ENCODE assay signal across 10 cellular contexts in genomic region chr14:52550661-52551060, GRCh38. TPM values are rescaled to one million over a fixed set of nuclear protein-coding genes. Genes with fewer than 3 reads are reported as not detected.
DNase-seq lines count a peak whose midpoint lies in the region; ATAC-seq, FAIRE-seq and TF ChIP-seq lines count a peak whose summit lies in the region.
"Had no signal": no experiment of that assay in that cellular context is flagged by ENCODE, and none has a peak within 500 bp of the region (broad histone marks: within the 10 kb centered on the region; RNA-seq: fewer than 3 reads in every experiment).

No MANE protein-coding gene starts in this region.

- H3K9me3 Mint-ChIP-seq in WTC11, result no peaks in the 10 kb centered on the region

- TF ChIP-seq EP300 in HepG2 (IDR thresholded peaks at IDR 0.05; ENCODE audit: low read depth in 2 of 2, low read length in 2 of 2) (no peak), HepG2 (CRISPR knock-in tag; IDR thresholded peaks at IDR 0.05; ENCODE audit: borderline replicate concordance) (no peak)

- peaks cover 23% of the 10 kb centered on the region for H3K4me1 Mint-ChIP-seq in WTC11

- TF ChIP-seq RAD21 in HepG2 (CRISPR knock-in tag; IDR thresholded peaks at IDR 0.05), result no peak

- CTCF ChIA-PET in HepG2 (lab: Yijun Ruan, JAX; ENCODE audit: low intra/inter-chr PET ratio, low total read pairs), result no interaction called here
- CTCF ChIA-PET in WTC11 (lab: Charles Lee), result no interaction called here

- no peak overlapping the region for H3K27ac Mint-ChIP-seq in WTC11

- no peaks in the 10 kb centered on the region for H3K9me1 ChIP-seq in keratinocyte (ENCODE audit: control insufficient read depth, extremely low read depth, insufficient read depth, low read length)

- TF ChIP-seq CTCF in HepG2 (CRISPR knock-in tag; IDR thresholded peaks at IDR 0.05) (no peak), right lobe of liver (IDR thresholded peaks at IDR 0.05) (no peak), WTC11 (IDR thresholded peaks at IDR 0.05) (no peak), keratinocyte (optimal IDR thresholded peaks at IDR 0.05 in 1 of 3, IDR thresholded peaks at IDR 0.05 in 1 of 3, conservative IDR thresholded peaks at IDR 0.05 in 1 of 3; ENCODE audit: extremely low read depth in 1 of 3, insufficient read depth in 2 of 3, low read length in 3 of 3) (no peak), left lung (IDR thresholded peaks at IDR 0.05) (no peak), GM13977 (IDR thresholded peaks at IDR 0.05; ENCODE audit: extremely low read depth, insufficient read depth, missing control alignments) (no peak)

- no peaks in the 10 kb centered on the region for H3K36me3 ChIP-seq in HepG2 (replicated peaks in 1 of 2; ENCODE audit: control insufficient read depth in 1 of 2, insufficient read depth in 2 of 2, low read length in 2 of 2)
- H3K36me3 ChIP-seq in right lobe of liver, result no peaks in the 10 kb centered on the region
- no peaks in the 10 kb centered on the region for H3K36me3 ChIP-seq in keratinocyte (ENCODE audit: control insufficient read depth in 2 of 2, extremely low read depth in 1 of 2, insufficient read depth in 2 of 2, low read length in 2 of 2)
- H3K36me3 ChIP-seq in left lung, result no peaks in the 10 kb centered on the region
- H3K36me3 ChIP-seq: WERI-Rb-1 had no signal

- BruUV-seq in HepG2 (replicated peaks; lab: Mats Ljungman, UMichigan), result no TSS peak

- in situ Hi-C loops in HepG2 (cut with HindIII; ENCODE audit: extremely low pct_ligation_motif_present, low pct_unique_long_range_greater_than_20kb) (no loop called here), GM13977 (cut with MboI; ENCODE audit: low pct_unique_long_range_greater_than_20kb, low sequenced_read_pairs, unreplicated experiment) (no loop called here)

- H2AFZ ChIP-seq in HepG2 (ENCODE audit: low read length), result no peak overlapping the region
- H2AFZ ChIP-seq in keratinocyte (ENCODE audit: control insufficient read depth, low read length), result no peak overlapping the region

- no peak overlapping the region for H3K27ac ChIP-seq in HepG2 (ENCODE audit: extremely low read length, insufficient read depth, low read length)
- no peak overlapping the region for H3K27ac ChIP-seq in right lobe of liver
- H3K27ac ChIP-seq in keratinocyte (ENCODE audit: control insufficient read depth, insufficient read depth, low read length), result no peak overlapping the region
- no peak overlapping the region for H3K27ac ChIP-seq in left lung
- H3K27ac ChIP-seq: WERI-Rb-1 had no signal

- FAIRE-seq in HepG2 (lab: Jason Lieb, UNC) (no peak), keratinocyte (lab: Jason Lieb, UNC) (no peak)
- FAIRE-seq: RCC 7860 had no signal

- H3K4me3 ChIP-seq in HepG2 (replicated peaks in 1 of 3; ENCODE audit: insufficient read depth in 1 of 3, low read depth in 2 of 3, low read length in 3 of 3), result peak overlapping the region; percentile 66 to 82 (median 71)
- H3K4me3 ChIP-seq in right lobe of liver, result no peak overlapping the region
- no peak overlapping the region for H3K4me3 ChIP-seq in keratinocyte (ENCODE audit: control insufficient read depth in 2 of 3, extremely low read depth in 1 of 3, insufficient read depth in 2 of 3, low read depth in 1 of 3, low read length in 3 of 3)
- no peak overlapping the region for H3K4me3 ChIP-seq in left lung

- POLR2A ChIA-PET in HepG2 (lab: Yijun Ruan, JAX) (no interaction called here), WTC11 (lab: Charles Lee) (interaction anchor here (2.8 kb wide), 1 partner anchor 145 kb away, joined by 12 read pairs; the partner anchor contains the start of gene ERO1A)

- peaks cover 38% of the 10 kb centered on the region for H3K4me1 ChIP-seq in HepG2 (ENCODE audit: insufficient read depth, low read length)
- peaks cover 0 to 8% (median 0%) of the 10 kb centered on the region in 4 donors for H3K4me1 ChIP-seq in right lobe of liver
- H3K4me1 ChIP-seq in keratinocyte (ENCODE audit: control insufficient read depth, extremely low read depth, insufficient read depth, low read length), result peaks cover 12% of the 10 kb centered on the region
- H3K4me1 ChIP-seq in left lung, result peaks cover 0 to 29% of the 10 kb centered on the region in 2 donors

- H3K9ac ChIP-seq in HepG2 (ENCODE audit: insufficient read depth, low read depth, low read length) (peak overlapping the region; percentile 71), keratinocyte (ENCODE audit: control insufficient read depth, extremely low read depth, insufficient read depth, low read length) (no peak overlapping the region)

- no peak for ATAC-seq in HepG2
- ATAC-seq in right lobe of liver, result no peak
- ATAC-seq in WTC11, result no peak
- no peak for ATAC-seq in left lung

- no peak for TF ChIP-seq POLR2A in HepG2 (IDR thresholded peaks at IDR 0.05; ENCODE audit: insufficient read depth in 1 of 2, low read depth in 2 of 2, low read length in 2 of 2)
- TF ChIP-seq POLR2A in right lobe of liver (IDR thresholded peaks at IDR 0.05), result no peak

- 79% methylated on average over 3 of the region's 3 CpGs for WGBS in HepG2 (ENCODE audit: low lambda C conversion rate)
- WGBS in right lobe of liver (ENCODE audit: insufficient coverage, low coverage, low lambda C conversion rate, missing lambda C conversion rate), result 96% methylated on average over 3 of the region's 3 CpGs

- H3K27me3 Mint-ChIP-seq in WTC11 (ENCODE audit: low read depth), result peaks cover 12% of the 10 kb centered on the region

- H3K4me2 ChIP-seq in HepG2 (ENCODE audit: low read depth, low read length) (peak overlapping the region; percentile 89), keratinocyte (ENCODE audit: control insufficient read depth, extremely low read depth, insufficient read depth, low read depth, low read length) (peak overlapping the region; percentile 89)

- H3K4me3 Mint-ChIP-seq in WTC11, result peak overlapping the region; percentile 79

- intact Hi-C loops in HepG2 (cut with micrococcal nuclease; ENCODE audit: unreplicated experiment) (loop anchor here (5.0 kb wide), 3 partner anchors 93 to 243 kb away; partner anchors contain the start of gene PSMC6), right lobe of liver (cut with DNase I) (no loop called here), left lung (cut with DNase I) (no loop called here)

- DNase-seq in HepG2 (ENCODE audit: low spot score) (no peak), right lobe of liver (no peak), WTC11 (ENCODE audit: low spot score) (no peak), keratinocyte (ENCODE audit: low read depth, low spot score) (no peak), NCI-H1694 (lab: John Stamatoyannopoulos, UW) (no peak), left lung (no peak), GM13977 (ENCODE audit: low spot score) (no peak), NCI-H2081 treated with DMSO at 0.1 percent for 48 hours (lab: John Stamatoyannopoulos, UW) (no peak)
- DNase-seq: WERI-Rb-1 had no signal

- dilution Hi-C loops in keratinocyte (cut with MboI; ENCODE audit: extremely low pct_ligation_motif_present, low sequenced_read_pairs), result no loop called here

- H4K20me1 ChIP-seq in HepG2 (ENCODE audit: insufficient read depth, low read length) (no peaks in the 10 kb centered on the region), keratinocyte (ENCODE audit: control insufficient read depth, extremely low read depth, insufficient read depth, low read length) (no peaks in the 10 kb centered on the region)

- H3K27me3 ChIP-seq in HepG2 (ENCODE audit: control insufficient read depth in 1 of 2, insufficient read depth in 2 of 2, low read length in 2 of 2) (no peaks in the 10 kb centered on the region; a peak in 1 of 5 replicates), right lobe of liver (no peaks in the 10 kb centered on the region), keratinocyte (ENCODE audit: control insufficient read depth, extremely low read depth, insufficient read depth, low read length) (no peaks in the 10 kb centered on the region), left lung (no peaks in the 10 kb centered on the region)

- no peaks in the 10 kb centered on the region for H3K36me3 Mint-ChIP-seq in WTC11

- H3K79me2 ChIP-seq in HepG2 (ENCODE audit: insufficient read depth, low read length), result peaks cover 8% of the 10 kb centered on the region
- no peaks in the 10 kb centered on the region for H3K79me2 ChIP-seq in keratinocyte (ENCODE audit: control insufficient read depth, insufficient read depth, low read length)

- H3K9me3 ChIP-seq in HepG2 (ENCODE audit: low read length) (no peaks in the 10 kb centered on the region), right lobe of liver (no peaks in the 10 kb centered on the region), keratinocyte (ENCODE audit: control insufficient read depth, low read depth, low read length) (no peaks in the 10 kb centered on the region), left lung (no peaks in the 10 kb centered on the region)

RNA-seq across cellular contexts. Expression of gene TXNDC16, which starts 1.6 kb away (rescaled TPM):
- total RNA-seq in HepG2 (2016; rRNA removed; fragmentation: Illumina TruSeq; extraction: Trizol) (4.3 and 6.2 TPM in 2 replicates), right lobe of liver (1 to 10 TPM; 2.0 to 5.5 (median 4.1) TPM), WTC11 (2021) (10.9 to 11.4 TPM (median 11.3 TPM) in 3 replicates), left lung (1 to 10 TPM; 6.2 TPM)
- total RNA-seq in HepG2 (2016; cell fraction: cytosol; rRNA removed; fragmentation: Illumina TruSeq; extraction: Trizol; ENCODE audit: low read depth), result 8.3 and 8.9 TPM in 2 replicates
- total RNA-seq in HepG2 (2016; cell fraction: insoluble cytoplasmic fraction; rRNA removed; fragmentation: Illumina TruSeq; extraction: Trizol), result 3.5 and 5.6 TPM in 2 replicates
- total RNA-seq in HepG2 (2016; cell fraction: membrane; rRNA removed; fragmentation: Illumina TruSeq; extraction: Trizol), result 4.0 and 4.3 TPM in 2 replicates
- 7.9 and 10.2 TPM in 2 replicates for total RNA-seq in HepG2 (2016; cell fraction: nucleus; rRNA removed; fragmentation: Illumina TruSeq; extraction: Trizol)
- polyA plus RNA-seq in HepG2 (2011; rRNA removed) (3.4 and 4.6 TPM in 2 replicates), keratinocyte (1.2 to 1.9 TPM (median 1.2 TPM) in 3 replicates)
- 1.4 and 2.8 TPM in 2 replicates for polyA plus RNA-seq in HepG2 (2011; cell fraction: cytosol; rRNA removed)
- polyA plus RNA-seq in HepG2 (2011; cell fraction: nucleus; rRNA removed), result 1.7 and 2.1 TPM in 2 replicates
- 3.6 and 5.7 TPM in 2 replicates for polyA plus RNA-seq in HepG2 (2012)
- polyA plus RNA-seq in HepG2 (2016; cell fraction: cytosol; fragmentation: Illumina TruSeq; extraction: Trizol; ENCODE audit: low read depth), result 0.18 and 0.27 TPM in 2 replicates
- polyA plus RNA-seq in HepG2 (2016; cell fraction: insoluble cytoplasmic fraction; fragmentation: Illumina TruSeq; extraction: Trizol; ENCODE audit: low read depth), result 2.6 and 2.9 TPM in 2 replicates
- polyA plus RNA-seq in HepG2 (2016; cell fraction: membrane; fragmentation: Illumina TruSeq; extraction: Trizol; ENCODE audit: low read depth), result 0.63 and 0.66 TPM in 2 replicates
- polyA plus RNA-seq in HepG2 (2016; cell fraction: nucleus; fragmentation: Illumina TruSeq; extraction: Trizol; ENCODE audit: insufficient read depth, low read depth), result 6.9 and 7.2 TPM in 2 replicates
- 5.3 and 6.8 TPM in 2 replicates for polyA minus RNA-seq in HepG2 (2011; rRNA and poly(A)+ RNA removed; ENCODE audit: low replicate concordance)
- polyA minus RNA-seq in HepG2 (2011; cell fraction: cytosol; rRNA and poly(A)+ RNA removed), result 5.2 and 6.2 TPM in 2 replicates
- polyA minus RNA-seq in HepG2 (2011; cell fraction: nucleus; rRNA and poly(A)+ RNA removed), result 8.3 and 11.3 TPM in 2 replicates
- 2.3 TPM for polyA plus RNA-seq in keratinocyte (2011; ENCODE audit: low read depth)
- 0.35 and 0.72 TPM in 2 replicates for polyA plus RNA-seq in keratinocyte (2011; cell fraction: cytosol; rRNA removed)
- 1.1 and 1.7 TPM in 2 replicates for polyA plus RNA-seq in keratinocyte (2011; cell fraction: nucleus; rRNA removed)
- polyA plus RNA-seq in keratinocyte (2012; ENCODE audit: low replicate concordance), result 0.78 and 1.3 TPM in 2 replicates
- 0.66 to 1.2 TPM in 2 of 3 replicates, not detected in the other for polyA minus RNA-seq in keratinocyte
- polyA minus RNA-seq in keratinocyte (2011; cell fraction: cytosol; rRNA and poly(A)+ RNA removed), result 7.1 TPM
- 1.3 and 3.1 TPM in 2 replicates for polyA minus RNA-seq in keratinocyte (2011; cell fraction: nucleus; rRNA and poly(A)+ RNA removed)

RNA-seq across cellular contexts. Expression of gene GPR137C, which starts 2.0 kb away (rescaled TPM):
- total RNA-seq in HepG2 (2016; rRNA removed; fragmentation: Illumina TruSeq; extraction: Trizol) (0.51 TPM in 2 replicates), right lobe of liver (under 1 TPM; 0.18 to 0.51 (median 0.20) TPM), WTC11 (2021) (2.7 to 4.1 TPM (median 4.0 TPM) in 3 replicates), left lung (1 to 10 TPM; 1.8 to 2.0 TPM)
- 0.18 and 0.20 TPM in 2 replicates for total RNA-seq in HepG2 (2016; cell fraction: cytosol; rRNA removed; fragmentation: Illumina TruSeq; extraction: Trizol; ENCODE audit: low read depth)
- total RNA-seq in HepG2 (2016; cell fraction: insoluble cytoplasmic fraction; rRNA removed; fragmentation: Illumina TruSeq; extraction: Trizol), result 0.70 and 0.78 TPM in 2 replicates
- total RNA-seq in HepG2 (2016; cell fraction: membrane; rRNA removed; fragmentation: Illumina TruSeq; extraction: Trizol), result 0.34 and 0.46 TPM in 2 replicates
- 1.8 and 1.9 TPM in 2 replicates for total RNA-seq in HepG2 (2016; cell fraction: nucleus; rRNA removed; fragmentation: Illumina TruSeq; extraction: Trizol)
- polyA plus RNA-seq in HepG2 (2011; rRNA removed) (0.24 and 0.34 TPM in 2 replicates), keratinocyte (0.03 to 0.11 TPM (median 0.05 TPM) in 3 replicates)
- 0.09 and 0.14 TPM in 2 replicates for polyA plus RNA-seq in HepG2 (2011; cell fraction: cytosol; rRNA removed)
- 0.42 and 0.53 TPM in 2 replicates for polyA plus RNA-seq in HepG2 (2011; cell fraction: nucleus; rRNA removed)
- 0.31 and 0.60 TPM in 2 replicates for polyA plus RNA-seq in HepG2 (2012)
- 0.25 and 0.35 TPM in 2 replicates for polyA plus RNA-seq in HepG2 (2016; cell fraction: cytosol; fragmentation: Illumina TruSeq; extraction: Trizol; ENCODE audit: low read depth)
- 0.99 and 1.1 TPM in 2 replicates for polyA plus RNA-seq in HepG2 (2016; cell fraction: insoluble cytoplasmic fraction; fragmentation: Illumina TruSeq; extraction: Trizol; ENCODE audit: low read depth)
- 0.66 and 1.2 TPM in 2 replicates for polyA plus RNA-seq in HepG2 (2016; cell fraction: membrane; fragmentation: Illumina TruSeq; extraction: Trizol; ENCODE audit: low read depth)
- polyA plus RNA-seq in HepG2 (2016; cell fraction: nucleus; fragmentation: Illumina TruSeq; extraction: Trizol; ENCODE audit: insufficient read depth, low read depth), result 3.2 and 3.7 TPM in 2 replicates
- polyA minus RNA-seq in HepG2 (2011; rRNA and poly(A)+ RNA removed; ENCODE audit: low replicate concordance), result 0.44 and 0.82 TPM in 2 replicates
- polyA minus RNA-seq in HepG2 (2011; cell fraction: cytosol; rRNA and poly(A)+ RNA removed), result 0.70 TPM in 1 of 2 replicates, not detected in the other
- polyA minus RNA-seq in HepG2 (2011; cell fraction: nucleus; rRNA and poly(A)+ RNA removed), result 0.99 and 1.0 TPM in 2 replicates
- not detected for polyA plus RNA-seq in keratinocyte (2011; ENCODE audit: low read depth)
- polyA plus RNA-seq in keratinocyte (2011; cell fraction: cytosol; rRNA removed), result not detected in 2 replicates
- polyA plus RNA-seq in keratinocyte (2011; cell fraction: nucleus; rRNA removed), result 0.08 TPM in 1 of 2 replicates, not detected in the other
- 0.06 TPM in 1 of 2 replicates, not detected in the other for polyA plus RNA-seq in keratinocyte (2012; ENCODE audit: low replicate concordance)
- 0.10 TPM in 1 of 3 replicates, not detected in the others for polyA minus RNA-seq in keratinocyte
- polyA minus RNA-seq in keratinocyte (2011; cell fraction: cytosol; rRNA and poly(A)+ RNA removed), result not detected
- not detected in 2 replicates for polyA minus RNA-seq in keratinocyte (2011; cell fraction: nucleus; rRNA and poly(A)+ RNA removed)

Comparison
In these comparisons a context has a peak if more than half of its experiments do, and no peak if none do; other contexts are left out.
1. H3K4me3 ChIP-seq: peak in HepG2 (3 of 3); none in right lobe of liver (0 of 3), keratinocyte (0 of 3) and left lung (0 of 2).